Comparison of ENCODE assay signal across 1 cellular context in the genomic region with DNA sequence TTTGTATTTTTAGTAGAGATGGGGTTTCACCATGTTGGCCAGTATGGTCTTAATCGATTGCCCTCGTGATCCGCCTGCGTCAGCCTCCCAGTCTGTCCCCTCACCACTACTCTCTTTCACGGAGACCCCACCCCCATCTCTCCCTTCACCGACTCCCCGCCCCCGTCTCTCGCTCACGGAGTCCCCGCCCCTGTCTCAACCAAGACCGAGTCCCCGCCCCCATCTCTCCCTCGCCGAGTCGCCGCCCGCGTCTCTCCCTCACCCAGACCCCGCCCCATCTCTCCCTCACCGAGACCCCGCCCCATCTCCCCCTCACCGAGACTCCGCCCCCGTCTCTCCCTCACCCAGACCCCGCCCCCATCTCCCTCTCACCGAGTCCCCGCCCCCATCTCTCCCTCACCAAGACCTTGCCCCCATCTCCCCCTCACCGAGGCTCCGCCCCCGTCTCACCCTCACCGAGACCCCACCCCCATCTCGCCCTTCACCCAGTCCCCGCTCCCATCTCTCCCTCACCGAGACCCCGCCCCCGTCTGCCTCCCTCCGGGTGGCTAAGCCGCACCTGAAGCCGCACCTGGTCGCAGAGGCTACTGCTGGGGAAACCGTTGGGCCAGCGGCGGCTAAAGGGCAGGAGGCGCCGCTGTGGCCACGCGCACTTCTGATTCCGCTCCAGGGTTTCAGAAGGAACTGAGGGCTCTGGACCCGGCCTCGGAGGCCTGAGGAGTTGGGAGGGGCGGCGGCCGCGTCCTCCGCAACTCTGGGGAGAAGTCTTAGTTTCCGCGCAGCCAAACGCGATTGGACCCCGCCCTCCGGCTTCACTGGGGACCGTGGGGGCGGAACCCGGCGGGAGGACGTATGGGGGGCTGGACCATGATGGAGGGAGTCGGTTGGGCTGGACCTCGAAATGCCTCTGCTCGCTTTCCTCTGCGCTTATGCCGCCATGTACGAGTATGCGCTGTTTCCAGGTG.
TF ChIP-seq lines count a peak whose summit lies in the region.

No MANE protein-coding gene starts in this region.

TF ChIP-seq in K562, 482 proteins besides CTCF, POLR2A, EP300 and RAD21 (continued from another document and continues in another):
- TF ChIP-seq, protein P1, sequence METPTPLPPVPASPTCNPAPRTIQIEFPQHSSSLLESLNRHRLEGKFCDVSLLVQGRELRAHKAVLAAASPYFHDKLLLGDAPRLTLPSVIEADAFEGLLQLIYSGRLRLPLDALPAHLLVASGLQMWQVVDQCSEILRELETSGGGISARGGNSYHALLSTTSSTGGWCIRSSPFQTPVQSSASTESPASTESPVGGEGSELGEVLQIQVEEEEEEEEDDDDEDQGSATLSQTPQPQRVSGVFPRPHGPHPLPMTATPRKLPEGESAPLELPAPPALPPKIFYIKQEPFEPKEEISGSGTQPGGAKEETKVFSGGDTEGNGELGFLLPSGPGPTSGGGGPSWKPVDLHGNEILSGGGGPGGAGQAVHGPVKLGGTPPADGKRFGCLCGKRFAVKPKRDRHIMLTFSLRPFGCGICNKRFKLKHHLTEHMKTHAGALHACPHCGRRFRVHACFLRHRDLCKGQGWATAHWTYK (CRISPR knock-in tag; IDR thresholded peaks at IDR 0.05) = no peak
- TF ChIP-seq ATF4 (CRISPR knock-in tag; IDR thresholded peaks at IDR 0.05) (no peak), FIP1L1 (IDR thresholded peaks at IDR 0.05; ENCODE audit: low read depth, low read length, poor library complexity, severe bottlenecking) (peak; percentile 59), FOXJ2 (tag; IDR thresholded peaks at IDR 0.05) (0 out of 2 replicates have a peak, but pooled peaks have one; percentile 9), USF1 (CRISPR knock-in tag; IDR thresholded peaks at IDR 0.05) (no peak), FOS (IDR thresholded peaks at IDR 0.05; ENCODE audit: extremely low read depth, insufficient read length) (no peak), KDM1A (IDR thresholded peaks at IDR 0.05) (no peak), TOE1 (IDR thresholded peaks at IDR 0.05; ENCODE audit: borderline replicate concordance) (no peak), TOE1 (CRISPR knock-in tag; IDR thresholded peaks at IDR 0.05; ENCODE audit: borderline replicate concordance, low read depth) (no peak), HDGF (IDR thresholded peaks at IDR 0.05) (no peak), POLR2B (IDR thresholded peaks at IDR 0.05; ENCODE audit: low read depth, partially characterized antibody) (peak; percentile 94), ZNF140 (CRISPR knock-in tag; IDR thresholded peaks at IDR 0.05) (no peak), NRF1 (conservative IDR thresholded peaks at IDR 0.05 in 1 of 2, IDR thresholded peaks at IDR 0.05 in 1 of 2) (peak; percentile 84 to 85), HEY1 (CRISPR knock-in tag; IDR thresholded peaks at IDR 0.05; ENCODE audit: borderline replicate concordance) (no peak), YBX1 (IDR thresholded peaks at IDR 0.05) (no peak), AFF4 (CRISPR knock-in tag; IDR thresholded peaks at IDR 0.05) (peak; percentile 64; the same call in 1 of the 2 replicates), YY1 (IDR thresholded peaks at IDR 0.05; ENCODE audit: borderline replicate concordance in 1 of 3, control insufficient read depth in 1 of 3, extremely low read depth in 1 of 3, insufficient read depth in 3 of 3, insufficient read length in 1 of 3, insufficient replicate concordance in 2 of 3, low read depth in 1 of 3, low read length in 2 of 3) (peak in 2 of 3 experiments; percentile 37 to 86), L3MBTL2 (IDR thresholded peaks at IDR 0.05) (peak; percentile 62), UBTF (IDR thresholded peaks at IDR 0.05; ENCODE audit: borderline replicate concordance in 1 of 2, low read depth in 2 of 2, low read length in 2 of 2) (no peak), PCBP2 (IDR thresholded peaks at IDR 0.05; ENCODE audit: low read depth, low read length, poor library complexity, severe bottlenecking) (no peak), SMAD4 (CRISPR knock-in tag; conservative IDR thresholded peaks at IDR 0.05) (peak; percentile 77), BCOR (IDR thresholded peaks at IDR 0.05) (peak; percentile 63; the same call in 1 of the 2 replicates), MCM3 (IDR thresholded peaks at IDR 0.05) (no peak), ESRRA (IDR thresholded peaks at IDR 0.05; ENCODE audit: borderline replicate concordance, low read depth) (peak; percentile 73; the same call in 1 of the 2 replicates), IRF2 (CRISPR knock-in tag; IDR thresholded peaks at IDR 0.05) (no peak), ZNF274 (IDR thresholded peaks at IDR 0.05; ENCODE audit: borderline replicate concordance, low read depth, low read length) (no peak), SMARCC2 (IDR thresholded peaks at IDR 0.05; ENCODE audit: low read depth) (no peak), ZSCAN29 (IDR thresholded peaks at IDR 0.05) (peak; percentile 70; the same call in 1 of the 2 replicates), E2F4 (CRISPR knock-in tag; IDR thresholded peaks at IDR 0.05; ENCODE audit: low read depth) (no peak), FOXK2 (conservative IDR thresholded peaks at IDR 0.05 in 1 of 2, IDR thresholded peaks at IDR 0.05 in 1 of 2; ENCODE audit: low read depth in 2 of 2) (0 out of 4 replicates have a peak, but pooled peaks of 1 of the 2 experiments have one; percentile 14), CSDE1 (IDR thresholded peaks at IDR 0.05) (no peak), ZBTB7A (IDR thresholded peaks at IDR 0.05; ENCODE audit: borderline replicate concordance, control insufficient read depth, low read depth, low read length) (peak; percentile 53), ZFP91 (CRISPR knock-in tag; IDR thresholded peaks at IDR 0.05) (no peak), ESRRB (CRISPR knock-in tag; IDR thresholded peaks at IDR 0.05; ENCODE audit: borderline replicate concordance) (no peak), ZZZ3 (IDR thresholded peaks at IDR 0.05) (no peak), CBX1 (IDR thresholded peaks at IDR 0.05; ENCODE audit: low read depth) (no peak)
- TF ChIP-seq, protein P2, sequence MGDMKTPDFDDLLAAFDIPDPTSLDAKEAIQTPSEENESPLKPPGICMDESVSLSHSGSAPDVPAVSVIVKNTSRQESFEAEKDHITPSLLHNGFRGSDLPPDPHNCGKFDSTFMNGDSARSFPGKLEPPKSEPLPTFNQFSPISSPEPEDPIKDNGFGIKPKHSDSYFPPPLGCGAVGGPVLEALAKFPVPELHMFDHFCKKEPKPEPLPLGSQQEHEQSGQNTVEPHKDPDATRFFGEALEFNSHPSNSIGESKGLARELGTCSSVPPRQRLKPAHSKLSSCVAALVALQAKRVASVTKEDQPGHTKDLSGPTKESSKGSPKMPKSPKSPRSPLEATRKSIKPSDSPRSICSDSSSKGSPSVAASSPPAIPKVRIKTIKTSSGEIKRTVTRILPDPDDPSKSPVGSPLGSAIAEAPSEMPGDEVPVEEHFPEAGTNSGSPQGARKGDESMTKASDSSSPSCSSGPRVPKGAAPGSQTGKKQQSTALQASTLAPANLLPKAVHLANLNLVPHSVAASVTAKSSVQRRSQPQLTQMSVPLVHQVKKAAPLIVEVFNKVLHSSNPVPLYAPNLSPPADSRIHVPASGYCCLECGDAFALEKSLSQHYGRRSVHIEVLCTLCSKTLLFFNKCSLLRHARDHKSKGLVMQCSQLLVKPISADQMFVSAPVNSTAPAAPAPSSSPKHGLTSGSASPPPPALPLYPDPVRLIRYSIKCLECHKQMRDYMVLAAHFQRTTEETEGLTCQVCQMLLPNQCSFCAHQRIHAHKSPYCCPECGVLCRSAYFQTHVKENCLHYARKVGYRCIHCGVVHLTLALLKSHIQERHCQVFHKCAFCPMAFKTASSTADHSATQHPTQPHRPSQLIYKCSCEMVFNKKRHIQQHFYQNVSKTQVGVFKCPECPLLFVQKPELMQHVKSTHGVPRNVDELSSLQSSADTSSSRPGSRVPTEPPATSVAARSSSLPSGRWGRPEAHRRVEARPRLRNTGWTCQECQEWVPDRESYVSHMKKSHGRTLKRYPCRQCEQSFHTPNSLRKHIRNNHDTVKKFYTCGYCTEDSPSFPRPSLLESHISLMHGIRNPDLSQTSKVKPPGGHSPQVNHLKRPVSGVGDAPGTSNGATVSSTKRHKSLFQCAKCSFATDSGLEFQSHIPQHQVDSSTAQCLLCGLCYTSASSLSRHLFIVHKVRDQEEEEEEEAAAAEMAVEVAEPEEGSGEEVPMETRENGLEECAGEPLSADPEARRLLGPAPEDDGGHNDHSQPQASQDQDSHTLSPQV (IDR thresholded peaks at IDR 0.05) = no peak
- TF ChIP-seq, protein P3, sequence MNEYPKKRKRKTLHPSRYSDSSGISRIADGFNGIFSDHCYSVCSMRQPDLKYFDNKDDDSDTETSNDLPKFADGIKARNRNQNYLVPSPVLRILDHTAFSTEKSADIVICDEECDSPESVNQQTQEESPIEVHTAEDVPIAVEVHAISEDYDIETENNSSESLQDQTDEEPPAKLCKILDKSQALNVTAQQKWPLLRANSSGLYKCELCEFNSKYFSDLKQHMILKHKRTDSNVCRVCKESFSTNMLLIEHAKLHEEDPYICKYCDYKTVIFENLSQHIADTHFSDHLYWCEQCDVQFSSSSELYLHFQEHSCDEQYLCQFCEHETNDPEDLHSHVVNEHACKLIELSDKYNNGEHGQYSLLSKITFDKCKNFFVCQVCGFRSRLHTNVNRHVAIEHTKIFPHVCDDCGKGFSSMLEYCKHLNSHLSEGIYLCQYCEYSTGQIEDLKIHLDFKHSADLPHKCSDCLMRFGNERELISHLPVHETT (CRISPR knock-in tag; conservative IDR thresholded peaks at IDR 0.05 in 1 of 2, IDR thresholded peaks at IDR 0.05 in 1 of 2) = peak in 1 of 2 experiments; percentile 53; a peak in 1 of 4 replicates
